ENCODE assay signal across 13 cellular contexts in the genomic region with DNA sequence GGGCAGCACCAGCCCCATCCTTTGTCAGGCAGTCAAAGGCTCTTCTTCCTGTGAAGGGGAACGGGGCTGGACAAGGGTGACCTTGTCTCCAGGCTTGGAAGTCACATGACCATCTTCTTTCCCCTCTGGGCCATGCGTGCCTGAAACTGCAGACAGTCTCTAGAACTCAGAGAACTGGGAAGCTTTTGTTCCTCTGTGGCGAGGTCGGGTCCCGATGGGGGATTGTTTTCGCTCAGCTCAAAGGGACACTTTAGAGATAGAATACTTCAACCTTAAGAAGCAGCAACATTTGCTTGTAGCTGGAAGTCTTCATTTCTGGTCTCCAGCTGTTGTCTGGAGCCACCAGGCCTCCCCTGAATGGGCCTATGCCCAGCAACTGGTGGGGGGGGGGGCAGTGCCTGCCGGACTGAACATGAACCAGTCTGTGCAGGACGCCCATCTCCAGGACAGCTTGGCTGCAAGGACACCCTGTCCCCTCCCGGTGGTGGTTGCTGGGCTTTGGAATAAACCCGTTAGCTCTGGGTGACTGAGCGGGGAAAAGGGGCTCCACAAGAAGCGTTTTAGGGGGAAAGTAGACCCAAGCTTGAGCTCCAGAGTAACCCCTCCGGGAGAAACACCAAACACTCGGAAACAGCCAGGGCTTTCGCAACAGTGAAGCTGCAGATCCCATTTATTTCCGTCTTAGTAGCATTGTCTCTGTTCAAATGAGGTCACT. TPM values are rescaled to one million over a fixed set of nuclear protein-coding genes. Genes with fewer than 3 reads are reported as not detected.
DNase-seq lines count a peak whose midpoint lies in the region; TF ChIP-seq lines count a peak whose summit lies in the region.
"Had no signal": no experiment of that assay in that cellular context is flagged by ENCODE, and none has a peak within 500 bp of the region (broad histone marks: within the 10 kb centered on the region; RNA-seq: fewer than 3 reads in every experiment).

No MANE protein-coding gene starts in this region.

- H3K36me3 Mint-ChIP-seq in osteocyte (ENCODE audit: unreplicated experiment) = no peaks in the 10 kb centered on the region

- H3K27me3 Mint-ChIP-seq in osteocyte (ENCODE audit: unreplicated experiment) = peaks cover 35% of the 10 kb centered on the region

- peaks cover 5% of the 10 kb centered on the region for H3K4me1 Mint-ChIP-seq in osteocyte (ENCODE audit: unreplicated experiment)

- no peak overlapping the region for H3K4me3 Mint-ChIP-seq in osteocyte (ENCODE audit: unreplicated experiment)
- H3K4me3 Mint-ChIP-seq: central memory CD8-positive, alpha-beta T cell had no signal

- H3K9me3 Mint-ChIP-seq in osteocyte (ENCODE audit: unreplicated experiment) = no peaks in the 10 kb centered on the region
- H3K9me3 Mint-ChIP-seq: central memory CD8-positive, alpha-beta T cell had no signal

- peak; percentile 97 for DNase-seq in COLO829 (ENCODE audit: low spot score)
- DNase-seq in cerebellar cortex (ENCODE audit: low spot score) = peak; percentile 18
- peak; percentile 9 for DNase-seq in iPS-NIHi7 (ENCODE audit: extremely low spot score)
- peak; percentile 85 for DNase-seq in pons (ENCODE audit: low spot score)
- no peak for DNase-seq in osteocyte (ENCODE audit: extremely low spot score, unreplicated experiment)
- DNase-seq in germinal center (ENCODE audit: low spot score) = no peak
- DNase-seq in LoVo (ENCODE audit: low spot score) = no peak
- no peak for DNase-seq in AG08396 (ENCODE audit: low spot score)
- DNase-seq: GM23248; NCI-H1436; NK-92 treated with Interleukin-12 subunit alpha and Interleukin-12 subunit beta, amount 100 ng/mL, for 24 hours had no signal

- no peak overlapping the region for H3K27ac Mint-ChIP-seq in osteocyte (ENCODE audit: unreplicated experiment)

- no peak for TF ChIP-seq CTCF in osteocyte (IDR thresholded peaks at IDR 0.05)

RNA-seq across cellular contexts. Expression of gene EMID1, which starts 55.7 kb away (rescaled TPM):
- total RNA-seq in osteocyte = 0.42 and 0.51 TPM in 2 replicates
- total RNA-seq: GM23248, HT1080 had no signal

Comparison
In these comparisons a context has a peak if more than half of its experiments do, and no peak if none do; other contexts are left out.
1. DNase-seq: peak in COLO829 (single experiment), cerebellar cortex (single experiment), iPS-NIHi7 (single experiment) and pons (single experiment); none in osteocyte (single experiment), germinal center (single experiment), LoVo (single experiment) and AG08396 (single experiment).